17 cellular contexts compared by ENCODE assay signal in genomic region chr5:109558364-109558763, GRCh38.
"Had no signal": no experiment of that assay in that cellular context is flagged by ENCODE, and none has a peak within 500 bp of the region (broad histone marks: within the 10 kb centered on the region; RNA-seq: fewer than 3 reads in every experiment).

No MANE protein-coding gene starts in this region.

- H3K27ac Mint-ChIP-seq: activated naive CD4-positive, alpha-beta T cell treated with anti-CD3 and anti-CD28 coated beads, Interleukin-2, amount 10 ng/mL, durations not matched to agents 7 days and 5 days; activated T-helper 17 cell treated with anti-CD3 and anti-CD28 coated beads, Interleukin-2, amount 50 U/mL, for 72 hours had no signal

- ATAC-seq: activated T-helper 17 cell treated with anti-CD3 and anti-CD28 coated beads, Interleukin-2, amount 50 U/mL, for 72 hours; left cardiac atrium; lower lobe of right lung; naive thymus-derived CD4-positive, alpha-beta T cell; right lobe of liver had no signal

- H3K9me3 Mint-ChIP-seq: activated naive CD4-positive, alpha-beta T cell treated with anti-CD3 and anti-CD28 coated beads, Interleukin-2, amount 10 ng/mL, durations not matched to agents 7 days and 5 days had no signal

- H3K9ac ChIP-seq: SK-N-SH had no signal

- H3K36me3 ChIP-seq: cardiac muscle cell, lower lobe of right lung, prostate gland, right lobe of liver had no signal

- H3K9me2 ChIP-seq: SK-N-SH had no signal

- H3K4me3 Mint-ChIP-seq: activated naive CD4-positive, alpha-beta T cell treated with anti-CD3 and anti-CD28 coated beads, Interleukin-2, amount 10 ng/mL, durations not matched to agents 7 days and 5 days; activated T-helper 17 cell treated with anti-CD3 and anti-CD28 coated beads, Interleukin-2, amount 50 U/mL, for 72 hours had no signal

- H3K27ac ChIP-seq: cardiac muscle cell, epithelial cell of prostate, lower lobe of right lung, prostate gland, right lobe of liver had no signal

- H3K4me2 ChIP-seq: SK-N-SH had no signal

- H3K27me3 Mint-ChIP-seq: activated naive CD4-positive, alpha-beta T cell treated with anti-CD3 and anti-CD28 coated beads, Interleukin-2, amount 10 ng/mL, durations not matched to agents 7 days and 5 days had no signal

- H3K4me1 ChIP-seq: lower lobe of right lung, prostate gland, right lobe of liver had no signal

- H3K36me3 Mint-ChIP-seq: activated naive CD4-positive, alpha-beta T cell treated with anti-CD3 and anti-CD28 coated beads, Interleukin-2, amount 10 ng/mL, durations not matched to agents 7 days and 5 days had no signal

- H3K27me3 ChIP-seq: cardiac muscle cell, right lobe of liver had no signal

- H3K4me3 ChIP-seq: cardiac muscle cell, lower lobe of right lung, prostate gland, right lobe of liver had no signal

- DNase-seq: activated CD4-positive, alpha-beta T cell treated with anti-CD3 and anti-CD28 coated beads for 4 hours; activated naive CD4-positive, alpha-beta T cell treated with anti-CD3 and anti-CD28 coated beads, Interleukin-2, amount 10 ng/mL, durations not matched to agents 7 days and 5 days; amygdala; effector memory CD4-positive, alpha-beta T cell; hypothalamus; left cardiac atrium; lower lobe of right lung; midbrain; naive thymus-derived CD4-positive, alpha-beta T cell; right lobe of liver; SK-N-SH; stimulated activated CD4-positive, alpha-beta T cell treated with anti-CD3 and anti-CD28 coated beads, Interleukin-2, amount 100 ng/mL, for 24 hours; stimulated activated naive CD4-positive, alpha-beta T cell treated with Interleukin-2 at 50 U/mL for 16 hours had no signal

- H3K9me3 ChIP-seq: lower lobe of right lung, prostate gland, right lobe of liver, SK-N-SH had no signal
